Comparison of ENCODE assay signal across 23 cellular contexts in genomic region chr12:90888316-90888715, GRCh38.
"Had no signal": no experiment of that assay in that cellular context is flagged by ENCODE, and none has a peak within 500 bp of the region (broad histone marks: within the 10 kb centered on the region; RNA-seq: fewer than 3 reads in every experiment).

No MANE protein-coding gene starts in this region.

- ATAC-seq: esophagus mucosa; gastroesophageal sphincter; left cardiac atrium; natural killer cell treated with Interleukin-12 subunit alpha and Interleukin-12 subunit beta and Interleukin-15 and Interleukin-18, amount 100 ng/mL, for 72 hours; pancreas; right cardiac atrium; stimulated activated memory B cell treated with anti-CD40 and anti-IgM and Interleukin-4, amounts not matched to agents 10 μg/mL and 1 μg/mL and 100 μg/mL, for 72 hours had no signal

- H3K27ac ChIP-seq: gastroesophageal sphincter, left ventricle myocardium inferior, pancreas, spleen, tibial artery, upper lobe of left lung, uterus had no signal

- H3K27me3 ChIP-seq: gastroesophageal sphincter, pancreas, spleen, tibial artery, upper lobe of left lung, uterus had no signal

- H3K4me3 ChIP-seq: gastroesophageal sphincter, left ventricle myocardium inferior, lung, pancreas, spleen, tibial artery, upper lobe of left lung, uterus had no signal

- H3K36me3 ChIP-seq: gastroesophageal sphincter, left ventricle myocardium inferior, pancreas, spleen, tibial artery, upper lobe of left lung, uterus had no signal

- H3K4me1 ChIP-seq: gastroesophageal sphincter, left ventricle myocardium inferior, pancreas, spleen, tibial artery, upper lobe of left lung, uterus had no signal

- DNase-seq: effector CD8-positive, alpha-beta T cell; glutamatergic neuron; immature natural killer cell; kidney; left cardiac atrium; left ventricle myocardium inferior; mesenchymal stem cell; midbrain; occipital lobe; pancreas; right cardiac atrium; spleen; stimulated activated CD4-positive, alpha-beta T cell treated with anti-CD3 and anti-CD28 coated beads, Interleukin-15, amount 100 ng/mL, for 24 hours; stimulated activated CD4-positive, alpha-beta T cell treated with anti-CD3 and anti-CD28 coated beads, Interleukin-1b, Interleukin-23, amount 100 ng/mL, for 48 hours; stimulated activated CD4-positive, alpha-beta T cell treated with anti-CD3 and anti-CD28 coated beads, Interleukin-4, amount 100 ng/mL, for 24 hours; tibial artery; upper lobe of left lung; uterus had no signal

- H3K9me3 ChIP-seq: gastroesophageal sphincter, left ventricle myocardium inferior, pancreas, spleen, tibial artery, upper lobe of left lung, uterus had no signal
